ENCODE assay signal across 8 cellular contexts in genomic region chr1:30823969-30824735, GRCh38.
DNase-seq lines count a peak whose midpoint lies in the region; ATAC-seq and TF ChIP-seq lines count a peak whose summit lies in the region.

No MANE protein-coding gene starts in this region.

- no TSS peak for BruUV-seq in OCI-LY7 (replicated peaks; lab: Mats Ljungman, UMichigan)

- H2AFZ ChIP-seq in OCI-LY7 (ENCODE audit: low read length), result peak overlapping the region; percentile 39; the same call in 1 of the 2 replicates

- H3K4me1 ChIP-seq in OCI-LY7 (ENCODE audit: insufficient read depth, low read length, poor library complexity, severe bottlenecking), result no peaks in the 10 kb centered on the region
- peaks cover 37% of the 10 kb centered on the region for H3K4me1 ChIP-seq in mesodermal cell (ENCODE audit: control insufficient read depth, insufficient read depth, low read length, poor library complexity, severe bottlenecking)

- H3K9me3 ChIP-seq in OCI-LY7 (ENCODE audit: low read length) (no peaks in the 10 kb centered on the region), mesodermal cell (ENCODE audit: control insufficient read depth, low read length) (no peaks in the 10 kb centered on the region)

- DNase-seq in COLO668 (lab: John Stamatoyannopoulos, UW; ENCODE audit: unreplicated experiment), result peak; percentile 63
- peak; percentile 96 for DNase-seq in HuH-7.5 (ENCODE audit: low spot score)
- DNase-seq in OCI-LY7 (ENCODE audit: low spot score), result peak; percentile 22
- peak; percentile 27 for DNase-seq in activated T-cell treated with anti-CD3 and anti-CD28 coated beads for 4 hours
- DNase-seq in epidermal melanocyte (ENCODE audit: insufficient read length, low spot score), result peak; percentile 99
- peak; percentile 39 for DNase-seq in stimulated activated CD8-positive, alpha-beta memory T cell treated with anti-CD3 and anti-CD28 coated beads, Interleukin-15, amount 100 ng/mL, for 24 hours (ENCODE audit: low read depth)

- CTCF ChIA-PET in OCI-LY7 (lab: Charles Lee; ENCODE audit: unreplicated experiment), result no interaction called here

- intact Hi-C loops in OCI-LY7 (cut with micrococcal nuclease; ENCODE audit: unreplicated experiment), result no loop called here

- H3K9me2 ChIP-seq in OCI-LY7 (ENCODE audit: insufficient read depth, low read length), result no peaks in the 10 kb centered on the region

- no peak for TF ChIP-seq CTCF in OCI-LY7 (conservative IDR thresholded peaks at IDR 0.05; ENCODE audit: low read length)

- POLR2A ChIA-PET in OCI-LY7 (lab: Charles Lee), result no interaction called here

- H3K4me2 ChIP-seq in OCI-LY7 (ENCODE audit: low read length), result peak overlapping the region; percentile 52; the same call in 1 of the 2 replicates

- no peak overlapping the region for H3K27ac ChIP-seq in OCI-LY7 (ENCODE audit: low read depth, low read length, poor library complexity, severe bottlenecking)
- peak overlapping the region; percentile 97 for H3K27ac ChIP-seq in mesodermal cell (ENCODE audit: low read depth, low read length, severe bottlenecking)

- H3K79me2 ChIP-seq in OCI-LY7 (ENCODE audit: insufficient read depth, low read depth, low read length), result no peaks in the 10 kb centered on the region

- 3% methylated on average over 40 to 41 of the region's 44 CpGs for WGBS in mesodermal cell (ENCODE audit: insufficient coverage in 2 of 2), 2 experiments

- peak; percentile 90 for ATAC-seq in GM21528 (IDR thresholded peaks at IDR 0.05; ENCODE audit: low FRiP score, unreplicated experiment)

- no peaks in the 10 kb centered on the region for H4K20me1 ChIP-seq in OCI-LY7 (ENCODE audit: insufficient read depth, low read length)

- H3K36me3 ChIP-seq in OCI-LY7 (ENCODE audit: insufficient read depth, low read length) (no peaks in the 10 kb centered on the region), mesodermal cell (ENCODE audit: control insufficient read depth, insufficient read depth, low read length) (no peaks in the 10 kb centered on the region)

- no peak overlapping the region for H3K4me3 ChIP-seq in OCI-LY7 (ENCODE audit: low read depth, low read length, poor library complexity, severe bottlenecking)
- peak overlapping the region; percentile 36 for H3K4me3 ChIP-seq in mesodermal cell (ENCODE audit: extremely low read depth, insufficient read depth, low read length, poor library complexity, severe bottlenecking)

Comparison
In these comparisons a context has a peak if more than half of its experiments do, and no peak if none do; other contexts are left out.
1. DNase-seq: peak in every context shown above with its lines; median percentile 99 in epidermal melanocyte; 96 in HuH-7.5; 63 in COLO668; 39 in stimulated activated CD8-positive, alpha-beta memory T cell treated with anti-CD3 and anti-CD28 coated beads, Interleukin-15, amount 100 ng/mL, for 24 hours; 27 in activated T-cell treated with anti-CD3 and anti-CD28 coated beads for 4 hours; 22 in OCI-LY7.